ENCODE assay signal across 8 cellular contexts in the genomic region with DNA sequence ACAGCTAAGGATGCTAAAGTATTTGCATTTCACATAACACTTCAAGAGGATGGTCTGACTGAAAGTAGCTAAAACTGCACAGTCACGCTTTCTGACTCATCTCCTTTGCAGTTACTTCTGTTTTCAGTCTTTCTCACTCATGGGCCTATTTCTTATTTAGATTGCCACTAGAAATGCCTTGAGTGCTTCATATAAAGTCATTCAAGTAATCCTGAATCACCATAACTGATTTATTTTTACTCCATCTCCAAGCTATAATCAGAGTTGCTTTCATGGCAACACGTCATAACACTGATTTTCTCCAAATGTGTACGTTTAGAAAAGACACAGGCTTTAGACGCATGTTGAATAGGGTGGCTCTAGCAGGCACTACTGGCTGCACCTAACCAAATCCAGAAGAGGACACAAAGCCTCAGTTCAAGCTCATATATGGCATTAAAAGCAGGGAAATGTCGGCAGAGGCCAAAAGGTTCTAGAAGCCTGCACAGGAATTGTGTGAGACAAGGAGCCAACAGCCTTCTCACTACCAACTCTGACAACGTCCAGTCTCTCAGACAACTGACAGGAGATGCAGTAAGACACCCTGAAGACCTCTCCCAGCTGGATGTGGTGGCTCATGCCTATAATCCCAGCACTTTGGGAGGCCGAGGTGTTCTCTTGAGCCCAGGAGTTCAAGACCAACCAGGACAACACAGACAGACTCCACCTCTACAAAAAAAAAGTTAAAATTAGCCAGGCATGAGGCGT.
A peak's percentile ranks its signal among the peaks of the same experiment; 100 is the strongest.
DNase-seq lines count a peak whose midpoint lies in the region; ATAC-seq, FAIRE-seq and TF ChIP-seq lines count a peak whose summit lies in the region.

No MANE protein-coding gene starts in this region.

- H3K9ac ChIP-seq in keratinocyte (ENCODE audit: control insufficient read depth, extremely low read depth, insufficient read depth, low read length): no peak overlapping the region

- ATAC-seq in GM19328 (IDR thresholded peaks at IDR 0.05; ENCODE audit: unreplicated experiment) (peak; percentile 98), HG03159 (IDR thresholded peaks at IDR 0.05; ENCODE audit: unreplicated experiment) (peak; percentile 98)

- H3K79me2 ChIP-seq in keratinocyte (ENCODE audit: control insufficient read depth, insufficient read depth, low read length): no peaks in the 10 kb centered on the region

- no peaks in the 10 kb centered on the region for H3K27me3 ChIP-seq in keratinocyte (ENCODE audit: control insufficient read depth, extremely low read depth, insufficient read depth, low read length)
- H3K27me3 ChIP-seq in spleen (replicated peaks in 1 of 7): no peaks in the 10 kb centered on the region

- TF ChIP-seq POLR2A in spleen (IDR thresholded peaks at IDR 0.05): no peak

- no peak for FAIRE-seq in keratinocyte (lab: Jason Lieb, UNC)

- H3K27ac ChIP-seq in keratinocyte (ENCODE audit: control insufficient read depth, insufficient read depth, low read length) (peak overlapping the region; percentile 52), spleen (peak overlapping the region in 1 of 8 donors; percentile 6)

- peak overlapping the region; percentile 44 for H2AFZ ChIP-seq in keratinocyte (ENCODE audit: control insufficient read depth, low read length)

- DNase-seq in COLO829 (ENCODE audit: low spot score) (peak; percentile 50), SW 1271 (lab: John Stamatoyannopoulos, UW) (peak; percentile 1 to 30), keratinocyte (ENCODE audit: low read depth, low spot score) (no peak), SK-N-DZ (ENCODE audit: low spot score) (no peak), NCI-H1105 treated with DMSO at 0.1 percent for 48 hours (lab: John Stamatoyannopoulos, UW) (no peak), spleen (no peak)

- H3K9me1 ChIP-seq in keratinocyte (ENCODE audit: control insufficient read depth, extremely low read depth, insufficient read depth, low read length): no peaks in the 10 kb centered on the region

- H3K4me3 ChIP-seq in keratinocyte (ENCODE audit: control insufficient read depth in 2 of 3, extremely low read depth in 1 of 3, insufficient read depth in 2 of 3, low read depth in 1 of 3, low read length in 3 of 3): no peak overlapping the region
- H3K4me3 ChIP-seq in spleen: no peak overlapping the region

- dilution Hi-C loops in keratinocyte (cut with MboI; ENCODE audit: extremely low pct_ligation_motif_present, low sequenced_read_pairs): no loop called here

- no peaks in the 10 kb centered on the region for H3K9me3 ChIP-seq in keratinocyte (ENCODE audit: control insufficient read depth, low read depth, low read length)
- H3K9me3 ChIP-seq in spleen: no peaks in the 10 kb centered on the region

- intact Hi-C loops in spleen (cut with DNase I; ENCODE audit: low total_unique reads): no loop called here

- no peaks in the 10 kb centered on the region for H4K20me1 ChIP-seq in keratinocyte (ENCODE audit: control insufficient read depth, extremely low read depth, insufficient read depth, low read length)

- H3K4me1 ChIP-seq in keratinocyte (ENCODE audit: control insufficient read depth, extremely low read depth, insufficient read depth, low read length) (peaks cover 8% of the 10 kb centered on the region), spleen (peaks cover 0 to 19% (median 0%) of the 10 kb centered on the region in 6 donors)

- H3K4me2 ChIP-seq in keratinocyte (ENCODE audit: control insufficient read depth, extremely low read depth, insufficient read depth, low read depth, low read length): peak overlapping the region; percentile 5

- WGBS in spleen, 5 donors: 68 to 79% (median 74%) methylated on average over 7 to 8 of the region's 8 CpGs

- H3K36me3 ChIP-seq in keratinocyte (ENCODE audit: control insufficient read depth in 2 of 2, extremely low read depth in 1 of 2, insufficient read depth in 2 of 2, low read length in 2 of 2) (no peaks in the 10 kb centered on the region), spleen (no peaks in the 10 kb centered on the region)

- TF ChIP-seq CTCF in keratinocyte (optimal IDR thresholded peaks at IDR 0.05 in 1 of 3, IDR thresholded peaks at IDR 0.05 in 1 of 3, conservative IDR thresholded peaks at IDR 0.05 in 1 of 3; ENCODE audit: extremely low read depth in 1 of 3, insufficient read depth in 2 of 3, low read length in 3 of 3): no peak
- TF ChIP-seq CTCF in spleen (IDR thresholded peaks at IDR 0.05 in 8 of 11, conservative IDR thresholded peaks at IDR 0.05 in 3 of 11): no peak

Comparison
In these comparisons a context has a peak if more than half of its experiments do, and no peak if none do; other contexts are left out.
1. DNase-seq: peak in COLO829 (single experiment) and SW 1271 (2 of 2); none in keratinocyte (single experiment), SK-N-DZ (single experiment), NCI-H1105 treated with DMSO at 0.1 percent for 48 hours (single experiment) and spleen (single experiment).